Comparison of ENCODE assay signal across 30 cellular contexts in the genomic region with DNA sequence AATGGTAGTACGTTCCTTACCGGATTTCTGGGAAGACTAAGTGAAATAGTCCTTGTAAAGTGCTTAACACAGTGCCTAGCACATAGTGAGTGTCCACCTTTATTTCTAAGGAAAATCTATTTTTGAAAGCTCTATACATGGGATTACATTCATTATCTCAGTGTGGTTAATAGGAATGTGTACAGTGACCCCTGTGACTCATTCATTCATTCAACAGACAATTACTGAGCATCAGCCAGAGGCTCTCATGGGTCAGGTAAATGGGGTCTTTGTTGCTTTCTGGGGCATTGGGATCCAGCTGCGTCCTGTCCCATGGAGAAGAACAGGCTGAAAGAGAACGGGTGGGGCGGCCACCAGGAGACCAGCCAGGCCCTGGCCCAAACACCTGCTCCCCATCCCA.
A peak's percentile ranks its signal among the peaks of the same experiment; 100 is the strongest.
DNase-seq lines count a peak whose midpoint lies in the region; ATAC-seq and TF ChIP-seq lines count a peak whose summit lies in the region.
"Had no signal": no experiment of that assay in that cellular context is flagged by ENCODE, and none has a peak within 500 bp of the region (broad histone marks: within the 10 kb centered on the region; RNA-seq: fewer than 3 reads in every experiment).

No MANE protein-coding gene starts in this region.

- intact Hi-C loops in PC-9 (cut with micrococcal nuclease; ENCODE audit: unreplicated experiment), result loop anchor here (5.0 to 10.0 kb wide), 2 partner anchors 149 to 313 kb away; partner anchors contain the start of gene ANKS6

- H3K4me1 ChIP-seq in PC-9 (replicated peaks; ENCODE audit: insufficient read depth), result peaks cover 31% of the 10 kb centered on the region
- H3K4me1 ChIP-seq: foreskin keratinocyte, psoas muscle, sigmoid colon, transverse colon had no signal

- H3K36me3 Mint-ChIP-seq in natural killer cell treated with Interleukin-12 subunit alpha and Interleukin-12 subunit beta and Interleukin-15 and Interleukin-18, amount 100 ng/mL, for 72 hours, result no peaks in the 10 kb centered on the region
- H3K36me3 Mint-ChIP-seq: mesothelial cell of epicardium had no signal

- POLR2A ChIA-PET in PC-9 (lab: Charles Lee; ENCODE audit: unreplicated experiment), result no interaction called here

- H3K79me2 ChIP-seq in PC-9 (ENCODE audit: low read depth), result no peaks in the 10 kb centered on the region

- H3K27ac ChIP-seq in PC-9, result no peak overlapping the region
- H3K27ac ChIP-seq in cingulate gyrus (ENCODE audit: low read depth, low read length), result peak overlapping the region; percentile 57
- H3K27ac ChIP-seq: 22Rv1, foreskin keratinocyte, psoas muscle, sigmoid colon, transverse colon had no signal

- H2AFZ ChIP-seq in PC-9, result no peak overlapping the region

- no peak overlapping the region for H3K27ac Mint-ChIP-seq in natural killer cell treated with Interleukin-12 subunit alpha and Interleukin-12 subunit beta and Interleukin-15 and Interleukin-18, amount 100 ng/mL, for 72 hours
- H3K27ac Mint-ChIP-seq: activated B cell treated with CpG ODN at 0.5 μM for 24 hours; activated T-cell treated with anti-CD3 and anti-CD28 coated beads, Interleukin-2, amount 50 U/mL, for 24 hours; CD4-positive, alpha-beta T cell; mesothelial cell of epicardium had no signal

- CTCF ChIA-PET in PC-9 (lab: Charles Lee), result no interaction called here

- H3K27me3 ChIP-seq in PC-9 (ENCODE audit: insufficient read depth, low read depth), result no peaks in the 10 kb centered on the region
- H3K27me3 ChIP-seq: foreskin keratinocyte had no signal

- peaks cover 26 to 33% of the 10 kb centered on the region in 2 donors for H3K27me3 Mint-ChIP-seq in natural killer cell treated with Interleukin-12 subunit alpha and Interleukin-12 subunit beta and Interleukin-15 and Interleukin-18, amount 100 ng/mL, for 72 hours

- no peaks in the 10 kb centered on the region for H3K9me2 ChIP-seq in PC-9 (ENCODE audit: insufficient read depth)

- DNase-seq in NCI-H146 (lab: John Stamatoyannopoulos, UW), result peak; percentile 22
- no peak for DNase-seq in NCI-H146 treated with DMSO at 0.1 percent for 48 hours (lab: John Stamatoyannopoulos, UW; ENCODE audit: unreplicated experiment)
- DNase-seq in PC-9, result no peak
- no peak for DNase-seq in natural killer cell treated with Interleukin-12 subunit alpha and Interleukin-12 subunit beta and Interleukin-15 and Interleukin-18, amount 100 ng/mL, for 72 hours (ENCODE audit: low spot score)
- DNase-seq in iPS-NIHi7 (ENCODE audit: extremely low spot score), result no peak
- DNase-seq: activated B cell treated with CpG ODN at 0.5 μM for 24 hours; activated CD4-positive, alpha-beta T cell treated with anti-CD3 and anti-CD28 coated beads, Interleukin-2, amount 50 U/mL, for 1 hour; activated T-cell treated with anti-CD3 and anti-CD28 coated beads, Interleukin-2, amount 50 U/mL, for 24 hours; CD4-positive, alpha-beta T cell; dermis blood vessel endothelial cell; foreskin keratinocyte; H7; head of caudate nucleus; kidney; left ventricle myocardium superior; NCI-H1048; NCI-H1694 treated with DMSO at 0.1 percent for 48 hours; nucleus accumbens; psoas muscle; sigmoid colon; stimulated activated CD4-positive, alpha-beta T cell treated with anti-CD3 and anti-CD28 coated beads, Interleukin-4, amount 100 ng/mL, for 4 hours; T-helper 1 cell; transverse colon had no signal

- no peak overlapping the region for H3K4me3 Mint-ChIP-seq in natural killer cell treated with Interleukin-12 subunit alpha and Interleukin-12 subunit beta and Interleukin-15 and Interleukin-18, amount 100 ng/mL, for 72 hours
- H3K4me3 Mint-ChIP-seq: activated B cell treated with CpG ODN at 0.5 μM for 24 hours; activated T-cell treated with anti-CD3 and anti-CD28 coated beads, Interleukin-2, amount 50 U/mL, for 24 hours; CD4-positive, alpha-beta T cell; central memory CD8-positive, alpha-beta T cell; mesothelial cell of epicardium had no signal

- H3K36me3 ChIP-seq in PC-9 (ENCODE audit: low read depth), result no peaks in the 10 kb centered on the region
- H3K36me3 ChIP-seq: sigmoid colon, transverse colon had no signal

- no peak for ATAC-seq in natural killer cell treated with Interleukin-12 subunit alpha and Interleukin-12 subunit beta and Interleukin-15 and Interleukin-18, amount 100 ng/mL, for 72 hours
- no peak for ATAC-seq in HG03025 (IDR thresholded peaks at IDR 0.05; ENCODE audit: low FRiP score, unreplicated experiment)
- no peak for ATAC-seq in HG03457 (IDR thresholded peaks at IDR 0.05; ENCODE audit: unreplicated experiment)
- ATAC-seq: esophagus mucosa, foreskin keratinocyte, left ventricle myocardium superior, psoas muscle had no signal

- no peaks in the 10 kb centered on the region for H4K20me1 ChIP-seq in PC-9 (ENCODE audit: insufficient read depth)

- H3K9me3 ChIP-seq in PC-9 (ENCODE audit: insufficient read depth, low read depth), result no peaks in the 10 kb centered on the region
- H3K9me3 ChIP-seq: psoas muscle, sigmoid colon, transverse colon had no signal

- H3K9me3 Mint-ChIP-seq in natural killer cell treated with Interleukin-12 subunit alpha and Interleukin-12 subunit beta and Interleukin-15 and Interleukin-18, amount 100 ng/mL, for 72 hours, result no peaks in the 10 kb centered on the region
- H3K9me3 Mint-ChIP-seq: activated B cell treated with CpG ODN at 0.5 μM for 24 hours; activated T-cell treated with anti-CD3 and anti-CD28 coated beads, Interleukin-2, amount 50 U/mL, for 24 hours; CD4-positive, alpha-beta T cell; central memory CD8-positive, alpha-beta T cell; mesothelial cell of epicardium had no signal

- BruUV-seq in PC-9 (replicated peaks; lab: Mats Ljungman, UMichigan), result no TSS peak

- H3K4me3 ChIP-seq in PC-9, result no peak overlapping the region
- H3K4me3 ChIP-seq: psoas muscle, sigmoid colon, transverse colon had no signal

- no peaks in the 10 kb centered on the region for H3K4me1 Mint-ChIP-seq in natural killer cell treated with Interleukin-12 subunit alpha and Interleukin-12 subunit beta and Interleukin-15 and Interleukin-18, amount 100 ng/mL, for 72 hours (ENCODE audit: low read depth in 2 of 2)
- H3K4me1 Mint-ChIP-seq: activated B cell treated with CpG ODN at 0.5 μM for 24 hours; central memory CD8-positive, alpha-beta T cell; mesothelial cell of epicardium had no signal

- peak overlapping the region; percentile 57; the same call in 1 of the 2 replicates for H3K4me2 ChIP-seq in PC-9

- no peak for TF ChIP-seq CTCF in PC-9 (conservative IDR thresholded peaks at IDR 0.05)

- peaks cover 15% of the 10 kb centered on the region; the same call in 1 of the 2 replicates for H3F3A ChIP-seq in PC-9 (ENCODE audit: insufficient read depth, low read depth)
